Comparison of ENCODE assay signal across 23 cellular contexts in the genomic region with DNA sequence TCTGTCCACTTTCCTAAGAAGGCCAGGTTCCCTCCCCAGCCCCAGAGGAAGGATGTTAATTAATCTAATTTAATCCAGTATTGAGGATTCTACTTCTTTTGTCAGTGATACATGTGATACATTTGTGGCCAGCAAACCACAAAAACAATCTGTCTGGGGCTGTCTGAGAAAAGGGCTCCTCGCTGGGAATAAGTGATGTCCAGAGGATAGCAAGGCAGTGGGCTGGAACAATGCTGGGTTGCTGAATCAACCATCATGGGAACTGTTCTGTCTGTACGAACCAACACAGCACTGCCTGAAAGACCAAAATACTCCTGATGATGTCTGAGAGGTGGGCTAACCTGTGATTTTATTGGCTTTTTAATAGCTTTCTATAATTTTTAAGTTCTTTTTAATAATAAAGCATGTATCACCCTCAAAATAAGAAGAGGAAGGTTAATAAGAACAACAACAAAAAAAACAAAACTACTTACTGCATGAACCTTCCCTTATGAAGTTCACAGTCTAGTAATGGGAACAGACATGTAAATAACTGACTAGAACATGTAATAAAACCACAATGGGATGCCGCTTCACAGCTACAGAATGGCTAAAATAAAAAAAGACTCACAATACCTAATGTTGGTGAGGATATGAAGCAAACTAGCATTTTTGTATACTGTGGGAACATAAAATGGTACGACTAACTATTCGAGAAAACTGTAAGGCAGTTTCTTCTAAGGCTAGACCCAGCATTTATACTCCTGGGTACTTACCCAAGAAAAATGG. TPM values are rescaled to one million over a fixed set of nuclear protein-coding genes. Genes with fewer than 3 reads are reported as not detected.
"Had no signal": no experiment of that assay in that cellular context is flagged by ENCODE, and none has a peak within 500 bp of the region (broad histone marks: within the 10 kb centered on the region; RNA-seq: fewer than 3 reads in every experiment).

No MANE protein-coding gene starts in this region.

- H3K4me3 ChIP-seq: adrenal gland, sigmoid colon, spleen, thoracic aorta, vagina had no signal

- H3K4me3 Mint-ChIP-seq: activated CD4-positive, alpha-beta T cell treated with anti-CD3 and anti-CD28 coated beads, Interleukin-2, amount 10 ng/mL, durations not matched to agents 7 days and 5 days; activated CD8-positive, alpha-beta T cell treated with anti-CD3 and anti-CD28 coated beads, Interleukin-2, amount 10 ng/mL, durations not matched to agents 7 days and 5 days; activated naive CD4-positive, alpha-beta T cell treated with anti-CD3 and anti-CD28 coated beads, Interleukin-2, amount 50 U/mL, for 24 hours; nephron; type B pancreatic cell had no signal

- H3K36me3 Mint-ChIP-seq: type B pancreatic cell had no signal

- H3K36me3 ChIP-seq: adrenal gland, sigmoid colon, thoracic aorta, vagina had no signal

- H3K27ac Mint-ChIP-seq: activated CD4-positive, alpha-beta T cell treated with anti-CD3 and anti-CD28 coated beads, Interleukin-2, amount 10 ng/mL, durations not matched to agents 7 days and 5 days; activated CD8-positive, alpha-beta T cell treated with anti-CD3 and anti-CD28 coated beads, Interleukin-2, amount 10 ng/mL, durations not matched to agents 7 days and 5 days; activated naive CD4-positive, alpha-beta T cell treated with anti-CD3 and anti-CD28 coated beads, Interleukin-2, amount 50 U/mL, for 24 hours; nephron; type B pancreatic cell had no signal

- H3K27ac ChIP-seq: adrenal gland, foreskin keratinocyte, sigmoid colon, thoracic aorta, vagina had no signal

- H3K27me3 Mint-ChIP-seq: activated CD4-positive, alpha-beta T cell treated with anti-CD3 and anti-CD28 coated beads, Interleukin-2, amount 10 ng/mL, durations not matched to agents 7 days and 5 days; activated naive CD4-positive, alpha-beta T cell treated with anti-CD3 and anti-CD28 coated beads, Interleukin-2, amount 50 U/mL, for 24 hours; type B pancreatic cell had no signal

- FAIRE-seq: endometrium had no signal

- H3K9me3 Mint-ChIP-seq: activated CD4-positive, alpha-beta T cell treated with anti-CD3 and anti-CD28 coated beads, Interleukin-2, amount 10 ng/mL, durations not matched to agents 7 days and 5 days; activated naive CD4-positive, alpha-beta T cell treated with anti-CD3 and anti-CD28 coated beads, Interleukin-2, amount 50 U/mL, for 24 hours; nephron; type B pancreatic cell had no signal

- H3K27me3 ChIP-seq: adrenal gland, foreskin keratinocyte, sigmoid colon, spleen, vagina had no signal

- H3K4me1 ChIP-seq: foreskin keratinocyte, vagina had no signal

- H3K9me3 ChIP-seq: adrenal gland, sigmoid colon, spleen, thoracic aorta, vagina had no signal

- DNase-seq: activated CD4-positive, alpha-beta T cell treated with anti-CD3 and anti-CD28 coated beads, Interleukin-2, amount 10 ng/mL, durations not matched to agents 7 days and 5 days; activated CD8-positive, alpha-beta T cell treated with anti-CD3 and anti-CD28 coated beads, Interleukin-2, amount 10 ng/mL, durations not matched to agents 7 days and 5 days; activated gamma-delta T cell treated with Interleukin-2 at 50 U/mL for 16 hours; activated T-cell treated with anti-CD3 and anti-CD28 coated beads, Interleukin-2, amount 50 U/mL, for 1 hour; adrenal gland; cerebellar nuclear complex; erythroblast; foreskin keratinocyte; hippocampal formation; left cardiac atrium; midbrain; retina; sigmoid colon; spleen; stimulated activated CD4-positive, alpha-beta T cell treated with anti-CD3 and anti-CD28 coated beads, Interleukin-4, amount 100 ng/mL, for 1 hour; stimulated activated naive CD4-positive, alpha-beta T cell had no signal

RNA-seq across cellular contexts. Expression of a gene that starts 51.8 kb away (rescaled TPM):
- total RNA-seq: activated CD4-positive, alpha-beta T cell treated with anti-CD3 and anti-CD28 coated beads, Interleukin-2, amount 10 ng/mL, durations not matched to agents 7 days and 5 days; activated CD8-positive, alpha-beta T cell treated with anti-CD3 and anti-CD28 coated beads, Interleukin-2, amount 10 ng/mL, durations not matched to agents 7 days and 5 days; T-helper 1 cell treated with Interleukin-12 subunit alpha and Interleukin-12 subunit beta and Interleukin-4 antibody, amounts not matched to agents 30 ng/mL and 1 ng/mL, for 36 hours; thoracic aorta had no signal
